4 cellular contexts compared by ENCODE assay signal in the genomic region with DNA sequence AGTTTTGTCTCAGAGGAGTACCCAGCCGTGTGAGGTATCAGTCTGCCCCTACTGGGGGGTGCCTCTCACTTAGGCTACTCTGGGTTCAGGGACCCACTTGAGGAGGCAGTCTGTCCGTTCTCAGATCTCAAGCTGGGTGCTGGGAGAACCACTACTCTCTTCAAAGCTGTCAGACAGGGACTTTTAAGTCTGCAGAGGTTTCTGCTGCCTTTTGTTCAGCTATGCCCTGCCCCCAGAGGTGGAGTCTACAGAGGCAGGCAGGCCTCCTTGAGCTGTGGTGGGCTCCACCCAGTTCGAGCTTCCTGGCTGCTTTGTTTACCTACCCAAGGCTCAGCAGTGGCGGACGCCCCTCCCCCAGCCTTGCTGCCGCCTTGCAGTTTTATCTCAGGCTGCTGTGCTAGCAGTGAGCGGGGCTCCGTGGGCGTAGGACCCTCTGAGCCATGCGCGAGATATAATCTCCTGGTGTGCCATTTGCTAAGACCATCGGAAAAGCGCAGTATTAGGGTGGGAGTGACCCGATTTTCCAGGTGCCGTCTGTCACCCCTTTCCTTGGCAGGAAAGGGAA. TPM values are rescaled to one million over a fixed set of nuclear protein-coding genes. Genes with fewer than 3 reads are reported as not detected.
"Had no signal": no experiment of that assay in that cellular context is flagged by ENCODE, and none has a peak within 500 bp of the region (broad histone marks: within the 10 kb centered on the region; RNA-seq: fewer than 3 reads in every experiment).

No MANE protein-coding gene starts in this region.

RNA-seq across cellular contexts. Expression of gene CCDC85A, which starts 41.2 kb away (rescaled TPM):
- total RNA-seq: fibroblast of lung; mononuclear cell; naive thymus-derived CD4-positive, alpha-beta T cell had no signal
- polyA plus RNA-seq: immature natural killer cell; naive thymus-derived CD4-positive, alpha-beta T cell had no signal
